ENCODE assay signal across 18 cellular contexts in genomic region chr10:60155945-60156683, GRCh38.
"Had no signal": no experiment of that assay in that cellular context is flagged by ENCODE, and none has a peak within 500 bp of the region (broad histone marks: within the 10 kb centered on the region; RNA-seq: fewer than 3 reads in every experiment).

No MANE protein-coding gene starts in this region.

- H3K4me3 ChIP-seq: cardiac muscle cell, coronary artery, hepatocyte, lower lobe of right lung, skin epidermis, tibial artery, vagina had no signal

- H3K27me3 ChIP-seq: cardiac muscle cell, hepatocyte, tibial artery, vagina had no signal

- H3K36me3 ChIP-seq: cardiac muscle cell, lower lobe of right lung, tibial artery, vagina had no signal

- H3K9me3 ChIP-seq: lower lobe of right lung, tibial artery, vagina had no signal

- H3K4me1 ChIP-seq: lower lobe of right lung, tibial artery, vagina had no signal

- H3K27ac ChIP-seq: cardiac muscle cell, coronary artery, hepatocyte, lower lobe of right lung, skin epidermis, tibial artery, vagina had no signal

- DNase-seq: activated CD4-positive, alpha-beta memory T cell treated with anti-CD3 and anti-CD28 coated beads for 36 hours; activated CD4-positive, CD25-positive, alpha-beta regulatory T cell treated with anti-CD3 and anti-CD28 coated beads, Interleukin-2, amount 50 U/mL, for 72 hours; activated gamma-delta T cell; activated naive CD8-positive, alpha-beta T cell treated with anti-CD3 and anti-CD28 coated beads, Interleukin-2, amount 10 ng/mL, durations not matched to agents 7 days and 5 days; activated T-cell treated with anti-CD3 and anti-CD28 coated beads, Interleukin-2, amount 50 U/mL, for 48 hours; effector CD8-positive, alpha-beta T cell; kidney glomerular epithelial cell; lower lobe of right lung; natural killer cell; retina; stimulated activated CD4-positive, alpha-beta T cell treated with anti-CD3 and anti-CD28 coated beads, Interleukin-4, amount 100 ng/mL, for 4 hours; stimulated activated naive CD8-positive, alpha-beta T cell treated with anti-CD3 and anti-CD28 coated beads, Interleukin-15, amount 100 ng/mL, for 72 hours; tibial artery had no signal

- ATAC-seq: natural killer cell; stimulated activated naive CD8-positive, alpha-beta T cell treated with anti-CD3 and anti-CD28 coated beads, Interleukin-15, amount 100 ng/mL, for 72 hours had no signal
